Comparison of ENCODE assay signal across 12 cellular contexts in the genomic region with DNA sequence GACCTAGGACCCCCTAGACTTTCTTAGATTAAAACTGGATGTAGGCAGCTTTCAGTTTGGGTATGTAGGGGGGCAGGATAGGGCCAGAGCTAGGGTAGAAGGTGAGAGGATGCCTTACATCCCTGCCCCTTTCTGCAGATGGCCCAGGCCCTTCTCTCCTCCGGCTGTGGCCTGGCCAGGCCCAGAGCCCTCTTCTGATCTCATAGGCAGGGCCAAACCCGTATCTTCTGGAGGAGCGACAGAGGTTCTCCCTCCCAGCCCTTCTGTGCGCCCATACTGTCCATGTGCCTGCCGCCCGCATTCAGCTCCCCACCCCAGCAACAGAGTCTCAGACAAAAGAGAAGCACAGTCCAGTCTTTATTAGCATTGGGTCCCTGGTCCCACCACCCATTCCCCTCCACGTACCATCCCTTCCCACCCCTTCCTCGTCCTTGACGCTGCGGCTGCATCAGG. TPM values are rescaled to one million over a fixed set of nuclear protein-coding genes. Genes with fewer than 3 reads are reported as not detected.
DNase-seq lines count a peak whose midpoint lies in the region; ATAC-seq and TF ChIP-seq lines count a peak whose summit lies in the region.
"Had no signal": no experiment of that assay in that cellular context is flagged by ENCODE, and none has a peak within 500 bp of the region (broad histone marks: within the 10 kb centered on the region; RNA-seq: fewer than 3 reads in every experiment).

No MANE protein-coding gene starts in this region.

- no peaks in the 10 kb centered on the region for H3K36me3 ChIP-seq in lung (ENCODE audit: control insufficient read depth in 2 of 2, insufficient read depth in 2 of 2, low read length in 2 of 2)
- H3K36me3 ChIP-seq: ovary had no signal

- H3K4me1 ChIP-seq in lung (ENCODE audit: control insufficient read depth in 2 of 2, insufficient read depth in 2 of 2, low read length in 2 of 2): no peaks in the 10 kb centered on the region

- 43 to 62% methylated on average over 9 to 10 of the region's 10 CpGs for WGBS in lung, 2 donors

- no peaks in the 10 kb centered on the region for H3K27me3 ChIP-seq in lung (ENCODE audit: control insufficient read depth, insufficient read depth)
- H3K27me3 ChIP-seq: ovary had no signal

- H3K4me3 ChIP-seq in lung: peak overlapping the region; percentile 20
- H3K4me3 ChIP-seq: A549, ovary had no signal

- H3K27ac ChIP-seq in lung (ENCODE audit: low read depth in 1 of 2, low read length in 1 of 2) (peak overlapping the region in 1 of 2 donors; percentile 79), temporal lobe (ENCODE audit: low read depth, low read length) (peak overlapping the region; percentile 3)
- H3K27ac ChIP-seq: ovary had no signal

- no peak for ATAC-seq in lung (ENCODE audit: insufficient read depth, low FRiP score)
- ATAC-seq: A549 had no signal

- peak; percentile 58 for DNase-seq in NK-92 treated with Interleukin-12 subunit alpha and Interleukin-12 subunit beta, amount 100 ng/mL, for 24 hours (lab: John Stamatoyannopoulos, UW)
- no peak for DNase-seq in NK-92 (lab: John Stamatoyannopoulos, UW; ENCODE audit: unreplicated experiment)
- peak; percentile 60 for DNase-seq in activated T-cell treated with anti-CD3 and anti-CD28 coated beads, Interleukin-2, amount 50 U/mL, for 1 hour
- DNase-seq in lung (ENCODE audit: low spot score): no peak
- no peak for DNase-seq in NCI-H1105 treated with DMSO at 0.1 percent for 48 hours (lab: John Stamatoyannopoulos, UW)
- DNase-seq in T1000 (lab: John Stamatoyannopoulos, UW): no peak
- DNase-seq in NCI-H345 treated with DMSO at 0.1 percent for 48 hours (lab: John Stamatoyannopoulos, UW; ENCODE audit: unreplicated experiment): no peak

- TF ChIP-seq CTCF in lung (IDR thresholded peaks at IDR 0.05; ENCODE audit: control extremely low read depth, extremely low read depth): no peak

- H3K9me3 ChIP-seq in lung (ENCODE audit: control insufficient read depth in 2 of 2, insufficient read depth in 1 of 2, low read length in 1 of 2): peaks cover 0 to 3% of the 10 kb centered on the region in 2 donors
- H3K9me3 ChIP-seq: A549, ovary had no signal

RNA-seq across cellular contexts. Expression of gene TSPOAP1, which starts 2.0 kb away (rescaled TPM):
- 10 to 100 TPM; 19.3 to 23.5 TPM for total RNA-seq in lung
- 10 to 100 TPM in 1 of 2 donors, 1 to 10 TPM in 1; 7.0 to 17.1 TPM for polyA plus RNA-seq in lung
- total RNA-seq in temporal lobe: 32.5 TPM
- polyA plus RNA-seq: A549 had no signal

RNA-seq across cellular contexts. Expression of gene SUPT4H1, which starts 21.4 kb away (rescaled TPM):
- total RNA-seq in lung: 10 to 100 TPM; 54.6 to 59.2 TPM
- polyA plus RNA-seq in lung: 10 to 100 TPM; 75.5 to 97.5 TPM
- total RNA-seq in temporal lobe: 31.7 TPM

RNA-seq across cellular contexts. Expression of gene MPO, which starts 49.8 kb away (rescaled TPM):
- total RNA-seq in lung: 10 to 100 TPM in 1 of 2 donors, 1 to 10 TPM in 1; 2.5 to 62.0 TPM
- 10 to 100 TPM in 1 of 2 donors, under 1 TPM in 1; 0.79 to 10.8 TPM for polyA plus RNA-seq in lung
- total RNA-seq in temporal lobe: 2.5 TPM
- total RNA-seq: activated CD8-positive, alpha-beta memory T cell treated with anti-CD3 and anti-CD28 coated beads for 36 hours; fibroblast of lung had no signal
- polyA plus RNA-seq: A549 had no signal

Comparison
In these comparisons a context has a peak if more than half of its experiments do, and no peak if none do; other contexts are left out.
1. DNase-seq: peak in NK-92 treated with Interleukin-12 subunit alpha and Interleukin-12 subunit beta, amount 100 ng/mL, for 24 hours (single experiment) and activated T-cell treated with anti-CD3 and anti-CD28 coated beads, Interleukin-2, amount 50 U/mL, for 1 hour (single experiment); none in NK-92 (single experiment), lung (single experiment), NCI-H1105 treated with DMSO at 0.1 percent for 48 hours (single experiment), T1000 (single experiment) and NCI-H345 treated with DMSO at 0.1 percent for 48 hours (single experiment).